8 cellular contexts compared by ENCODE assay signal in genomic region chr13:32426981-32427851, GRCh38. TPM values are rescaled to one million over a fixed set of nuclear protein-coding genes. Genes with fewer than 3 reads are reported as not detected.
DNase-seq lines count a peak whose midpoint lies in the region; ATAC-seq and TF ChIP-seq lines count a peak whose summit lies in the region.

No MANE protein-coding gene starts in this region.

- peak; percentile 59 for DNase-seq in GM10266 (ENCODE audit: extremely low spot score)
- DNase-seq in GM23338 (ENCODE audit: low spot score): peak; percentile 91
- DNase-seq in NCI-H1092 (lab: John Stamatoyannopoulos, UW): peak; percentile 28
- peak; percentile 74 for DNase-seq in activated CD4-positive, alpha-beta memory T cell treated with anti-CD3 and anti-CD28 coated beads for 36 hours
- DNase-seq in effector CD4-positive, alpha-beta T cell: peak; percentile 55
- DNase-seq in mesothelial cell of epicardium (ENCODE audit: low spot score in 2 of 2, unreplicated experiment in 2 of 2): peak; percentile 25 to 71
- DNase-seq in stimulated activated CD8-positive, alpha-beta memory T cell treated with anti-CD3 and anti-CD28 coated beads, Interleukin-4, amount 100 ng/mL, for 24 hours (ENCODE audit: low read depth): peak; percentile 44
- DNase-seq in T1000 (lab: John Stamatoyannopoulos, UW): no peak

- H3K27me3 Mint-ChIP-seq in GM23338 (ENCODE audit: insufficient read depth, low read depth, poor library complexity) (peaks cover 6% of the 10 kb centered on the region), mesothelial cell of epicardium (ENCODE audit: low read depth) (peaks cover 11% of the 10 kb centered on the region)
- no peaks in the 10 kb centered on the region for H3K27me3 Mint-ChIP-seq in activated CD4-positive, alpha-beta memory T cell treated with anti-CD3 and anti-CD28 coated beads for 36 hours

- CTCF ChIA-PET in activated CD4-positive, alpha-beta memory T cell treated with anti-CD3 and anti-CD28 coated beads for 36 hours (lab: Charles Lee): interaction anchor here (0.6 to 2.4 kb wide), 4 partner anchors 18 to 159 kb away, joined by 3 to 8 read pairs (median 4); partner anchors contain the start of gene PDS5B

- no peaks in the 10 kb centered on the region for H3K9me2 ChIP-seq in GM23338 (ENCODE audit: insufficient read depth)

- peak overlapping the region; percentile 94 for H2AFZ ChIP-seq in GM23338

- H3K27ac ChIP-seq in GM23338 (ENCODE audit: low read depth): no peak overlapping the region

- H3K9me3 Mint-ChIP-seq in GM23338 (no peaks in the 10 kb centered on the region; the same call in 2 of the 3 replicates), mesothelial cell of epicardium (peaks cover 3% of the 10 kb centered on the region)
- no peaks in the 10 kb centered on the region for H3K9me3 Mint-ChIP-seq in activated CD4-positive, alpha-beta memory T cell treated with anti-CD3 and anti-CD28 coated beads for 36 hours

- H3K36me3 Mint-ChIP-seq in GM23338 (ENCODE audit: low read depth) (no peaks in the 10 kb centered on the region; the same call in 2 of the 3 replicates), mesothelial cell of epicardium (peaks cover 8% of the 10 kb centered on the region)
- peaks cover 29% of the 10 kb centered on the region for H3K36me3 Mint-ChIP-seq in activated CD4-positive, alpha-beta memory T cell treated with anti-CD3 and anti-CD28 coated beads for 36 hours

- H3K27ac Mint-ChIP-seq in GM23338 (no peak overlapping the region), mesothelial cell of epicardium (peak overlapping the region; percentile 57)
- peak overlapping the region; percentile 96 for H3K27ac Mint-ChIP-seq in activated CD4-positive, alpha-beta memory T cell treated with anti-CD3 and anti-CD28 coated beads for 36 hours

- intact Hi-C loops in activated CD4-positive, alpha-beta memory T cell treated with anti-CD3 and anti-CD28 coated beads for 36 hours (cut with micrococcal nuclease): loop anchor here (1.0 to 5.0 kb wide), 7 partner anchors 12 to 1810 kb away; partner anchors contain the start of gene USPL1

- peaks cover 14% of the 10 kb centered on the region; the same call in 1 of the 2 replicates for H3F3A ChIP-seq in GM23338 (replicated peaks; ENCODE audit: low read depth)

- H3K4me3 Mint-ChIP-seq in GM23338 (peak overlapping the region; percentile 71), mesothelial cell of epicardium (peak overlapping the region; percentile 79)
- H3K4me3 Mint-ChIP-seq in activated CD4-positive, alpha-beta memory T cell treated with anti-CD3 and anti-CD28 coated beads for 36 hours: peak overlapping the region; percentile 88

- H3K4me3 ChIP-seq in GM23338: peak overlapping the region; percentile 79

- POLR2A ChIA-PET in activated CD4-positive, alpha-beta memory T cell treated with anti-CD3 and anti-CD28 coated beads for 36 hours (lab: Charles Lee): interaction anchor here (1.0 to 5.3 kb wide), 9 partner anchors 18 to 1252 kb away, joined by 3 to 38 read pairs (median 4); partner anchors contain the start of genes BRCA2, N4BP2L2, PDS5B and ZAR1L

- H3K4me2 ChIP-seq in GM23338: peak overlapping the region; percentile 95

- peaks cover 23% of the 10 kb centered on the region for H3K4me1 ChIP-seq in GM23338 (ENCODE audit: insufficient read depth)

- TF ChIP-seq CTCF in GM10266 (IDR thresholded peaks at IDR 0.05; ENCODE audit: control insufficient read depth, insufficient read depth, low read depth, missing control alignments): no peak
- TF ChIP-seq CTCF in GM23338 (conservative IDR thresholded peaks at IDR 0.05; ENCODE audit: low read depth in 2 of 2): no peak
- no peak for TF ChIP-seq CTCF in mesothelial cell of epicardium (IDR thresholded peaks at IDR 0.05; ENCODE audit: unreplicated experiment)

- H3K36me3 ChIP-seq in GM23338 (ENCODE audit: insufficient read depth): no peaks in the 10 kb centered on the region

- 0 out of 2 replicates have a peak, but pooled peaks cover 7% of the 10 kb centered on the region for H3K79me2 ChIP-seq in GM23338 (replicated peaks; ENCODE audit: insufficient read depth)

- H3K4me1 Mint-ChIP-seq in GM23338 (peaks cover 27% of the 10 kb centered on the region), mesothelial cell of epicardium (peaks cover 17% of the 10 kb centered on the region)
- peaks cover 41% of the 10 kb centered on the region for H3K4me1 Mint-ChIP-seq in activated CD4-positive, alpha-beta memory T cell treated with anti-CD3 and anti-CD28 coated beads for 36 hours (ENCODE audit: low read depth)

- ATAC-seq in GM23338: peak; percentile 71

- H4K20me1 ChIP-seq in GM23338 (replicated peaks; ENCODE audit: insufficient read depth): 0 out of 2 replicates have a peak, but pooled peaks cover 3% of the 10 kb centered on the region

- H3K27me3 ChIP-seq in GM23338 (ENCODE audit: insufficient read depth): peaks cover 18% of the 10 kb centered on the region

TF ChIP-seq in GM23338, 12 proteins besides CTCF, POLR2A, EP300 and RAD21 (continues in another document):
- TF ChIP-seq ETS1 (IDR thresholded peaks at IDR 0.05) (no peak), ZNF462 (CRISPR knock-in tag; IDR thresholded peaks at IDR 0.05) (no peak), STAT1 (IDR thresholded peaks at IDR 0.05; ENCODE audit: unreplicated experiment) (no peak), JUNB (IDR thresholded peaks at IDR 0.05; ENCODE audit: unreplicated experiment) (no peak), POLR2AphosphoS5 (IDR thresholded peaks at IDR 0.05; ENCODE audit: low read depth) (no peak), NANOG (IDR thresholded peaks at IDR 0.05; ENCODE audit: borderline replicate concordance) (no peak)

RNA-seq across cellular contexts. Expression of gene N4BP2L1, which starts 0.7 kb away (rescaled TPM):
- 3.0 and 4.1 TPM in 2 replicates for total RNA-seq in GM23338 (2014; rRNA removed; shearing (Covaris generic))
- polyA plus RNA-seq in GM23338 (2016; fragmentation: Nextera tagmentation; extraction: Ambion mirVana): 1.8 and 3.3 TPM in 2 replicates
- 10 to 100 TPM; 22.1 to 24.0 TPM for total RNA-seq in activated CD4-positive, alpha-beta memory T cell treated with anti-CD3 and anti-CD28 coated beads for 36 hours
- total RNA-seq in mesothelial cell of epicardium: 12.6 to 13.7 TPM (median 13.4 TPM) in 3 replicates
